ENCODE assay signal across 8 cellular contexts in the genomic region with DNA sequence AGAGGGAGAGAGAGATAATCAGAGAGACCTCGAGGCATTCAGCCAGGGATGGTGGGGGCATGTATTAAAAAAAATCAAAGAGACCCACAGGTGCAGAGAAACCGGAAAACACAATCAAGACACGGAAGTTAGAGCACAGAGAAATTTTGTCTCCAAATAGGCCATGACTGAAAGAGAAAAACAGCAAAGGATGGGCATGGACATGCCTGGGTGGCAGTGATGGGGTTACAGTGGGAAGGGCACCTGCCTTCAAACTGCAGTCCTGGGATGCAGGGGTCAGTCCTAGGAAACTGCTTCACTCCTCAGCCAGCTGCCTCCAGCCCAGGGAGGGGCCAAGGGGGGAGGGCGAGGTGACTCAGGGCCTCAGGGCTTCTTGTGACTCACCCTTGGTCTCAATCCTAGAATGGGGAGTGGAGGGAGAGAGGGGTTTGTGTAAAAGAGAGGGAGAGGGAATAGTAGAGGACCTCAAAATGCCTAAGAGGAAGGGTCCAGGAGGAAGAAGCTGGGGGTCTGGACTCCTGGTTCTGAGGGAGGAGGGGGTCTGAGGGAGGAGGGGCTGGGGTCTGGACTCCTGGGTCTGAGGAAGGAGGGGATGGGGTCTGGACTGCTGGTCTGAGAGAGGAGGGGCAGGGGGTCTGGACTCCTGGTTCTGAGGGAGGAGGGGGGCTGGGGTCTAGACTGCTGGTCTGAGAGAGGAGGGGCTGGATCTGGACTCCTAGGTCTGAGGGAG. TPM values are rescaled to one million over a fixed set of nuclear protein-coding genes. Genes with fewer than 3 reads are reported as not detected.
DNase-seq lines count a peak whose midpoint lies in the region; ATAC-seq, FAIRE-seq and TF ChIP-seq lines count a peak whose summit lies in the region.

No MANE protein-coding gene starts in this region.

- peak overlapping the region; percentile 75 for H3K27ac ChIP-seq in K562 (ENCODE audit: extremely low read depth, low read depth, low read length)

- WGBS in K562 (ENCODE audit: insufficient coverage, low coverage, missing lambda C conversion rate): 17% methylated on average over 4 of the region's 4 CpGs

- H3K9me3 ChIP-seq in K562 (replicated peaks; ENCODE audit: control insufficient read depth, insufficient read depth, low read depth, low read length): no peaks in the 10 kb centered on the region

- BruUV-seq in K562 (replicated peaks; lab: Mats Ljungman, UMichigan): no TSS peak

- peak overlapping the region; percentile 4; the same call in 1 of the 2 replicates for H3K4me3 ChIP-seq in K562

- H2AFZ ChIP-seq in K562 (ENCODE audit: low read depth, low read length): peak overlapping the region; percentile 95

- peaks cover 0 to 35% (median 4%) of the 10 kb centered on the region in 3 donors for H3K27me3 Mint-ChIP-seq in naive B cell

- peaks cover 43 to 57% (median 45%) of the 10 kb centered on the region in 3 donors for H3K4me1 Mint-ChIP-seq in naive B cell

- peaks cover 47 to 58% of the 10 kb centered on the region in 2 experiments for H3K4me1 ChIP-seq in K562 (replicated peaks in 1 of 2; ENCODE audit: control insufficient read depth in 2 of 2, insufficient read depth in 2 of 2, low read length in 2 of 2)

- no peaks in the 10 kb centered on the region for H3K36me3 ChIP-seq in K562 (ENCODE audit: control insufficient read depth, insufficient read depth, low read length)

- H3K4me2 ChIP-seq in K562 (ENCODE audit: insufficient read depth, low read length): peak overlapping the region; percentile 77

- H3K27ac Mint-ChIP-seq in naive B cell: peak overlapping the region; percentile 7 to 93 (median 90)

- H3K9ac ChIP-seq in K562 (ENCODE audit: insufficient read depth in 1 of 2, low read depth in 2 of 2, low read length in 2 of 2): peak overlapping the region; percentile 55 to 75; a peak in 3 of 4 replicates

- CTCF ChIA-PET in K562 (lab: Yijun Ruan, JAX; ENCODE audit: low intra/inter-chr PET ratio): interaction anchor here (1.3 to 2.5 kb wide), 2 partner anchors 19 to 39 kb away, joined by 6 to 58 read pairs; no protein-coding TSS in a partner anchor

- POLR2A ChIA-PET in K562 (lab: Yijun Ruan, JAX): interaction anchor here (0.7 to 1.5 kb wide), 4 partner anchors 10 to 106 kb away, joined by 3 to 5 read pairs (median 3); no protein-coding TSS in a partner anchor

- no peak for TF ChIP-seq CTCF in K562 (IDR thresholded peaks at IDR 0.05 in 2 of 3, conservative IDR thresholded peaks at IDR 0.05 in 1 of 3; ENCODE audit: insufficient read depth in 2 of 3, low read depth in 1 of 3, low read length in 3 of 3)

- H3K27me3 ChIP-seq in K562 (ENCODE audit: control insufficient read depth in 2 of 2, insufficient read depth in 2 of 2, low read length in 2 of 2): no peaks in the 10 kb centered on the region

- TF ChIP-seq RAD21 in K562 (CRISPR knock-in tag; conservative IDR thresholded peaks at IDR 0.05 in 1 of 2, IDR thresholded peaks at IDR 0.05 in 1 of 2): peak in 1 of 2 experiments; percentile 23; a peak in 1 of 4 replicates

- peak overlapping the region in 7 of 8 donors; percentile 54 to 89 (median 72) for H3K4me3 Mint-ChIP-seq in naive B cell

- intact Hi-C loops in K562 (cut with micrococcal nuclease): no loop called here

- H3K79me2 ChIP-seq in K562 (ENCODE audit: control insufficient read depth, insufficient read depth, low read length): peaks cover 29% of the 10 kb centered on the region

- peak; percentile 93 for FAIRE-seq in K562 (lab: Jason Lieb, UNC)

- no peaks in the 10 kb centered on the region for H3K9me1 ChIP-seq in K562 (ENCODE audit: control insufficient read depth, insufficient read depth, low read length)

- no peaks in the 10 kb centered on the region for H3K36me3 Mint-ChIP-seq in naive B cell

- peak; percentile 91 for ATAC-seq in K562
- peak in 1 of 2 donors; percentile 7 for ATAC-seq in naive B cell (ENCODE audit: low read depth in 2 of 2)
- ATAC-seq in GM19467 (IDR thresholded peaks at IDR 0.05; ENCODE audit: unreplicated experiment): no peak

- no peak for TF ChIP-seq POLR2A in K562 (conservative IDR thresholded peaks at IDR 0.05)

- no peaks in the 10 kb centered on the region for H4K20me1 ChIP-seq in K562 (replicated peaks; ENCODE audit: control insufficient read depth, insufficient read depth, low read length)

- no peaks in the 10 kb centered on the region for H3K9me3 Mint-ChIP-seq in naive B cell

- in situ Hi-C loops in K562 (cut with MboI): loop anchor here (5.0 kb wide), 1 partner anchor 37 kb away; no protein-coding TSS in a partner anchor

- DNase-seq in SIG-M5 treated with dmso at 0.1 percent for 504 hours (lab: John Stamatoyannopoulos, UW; ENCODE audit: unreplicated experiment) (peak; percentile 30), SIG-M5 (lab: John Stamatoyannopoulos, UW) (no peak), T-helper 2 cell (peak in 3 of 5 experiments; percentile 41 to 65 (median 51)), K562 (ENCODE audit: extremely low read depth in 1 of 4, low spot score in 3 of 4) (peak; percentile 77 to 94 (median 82)), naive B cell (no peak), NCI-H187 treated with DMSO at 0.1 percent for 48 hours (lab: John Stamatoyannopoulos, UW) (no peak), NCI-H2171 treated with DMSO at 0.1 percent for 48 hours (lab: John Stamatoyannopoulos, UW) (no peak)

- peak; percentile 68 for TF ChIP-seq EP300 in K562 (IDR thresholded peaks at IDR 0.05; ENCODE audit: low read length)

RNA-seq across cellular contexts. Expression of gene KCNN4, which starts 3.6 kb away (rescaled TPM):
- 29.9 and 77.4 TPM in 2 replicates for total RNA-seq in K562 (2011; cell fraction: chromatin; rRNA removed; ENCODE audit: low replicate concordance)
- total RNA-seq in K562 (2011; cell fraction: nucleolus; rRNA removed): 79.4 and 80.4 TPM in 2 replicates
- 61.0 and 61.7 TPM in 2 replicates for total RNA-seq in K562 (2011; cell fraction: nucleoplasm; rRNA removed)
- total RNA-seq in K562 (2014; rRNA removed): 31.8 and 32.1 TPM in 2 replicates
- 9.2 and 10.7 TPM in 2 replicates for total RNA-seq in K562 (2014; rRNA removed; fragmentation: Illumina TruSeq; extraction: Trizol)
- 18.6 and 19.5 TPM in 2 replicates for total RNA-seq in K562 (2015; rRNA removed; fragmentation: Illumina TruSeq; extraction: Trizol)
- total RNA-seq in K562 (2021): 26.6 and 28.6 TPM in 2 replicates
- polyA plus RNA-seq in K562 (2011; rRNA removed): 29.4 and 33.9 TPM in 2 replicates
- 40.2 and 61.3 TPM in 2 replicates for polyA plus RNA-seq in K562 (2011; cell fraction: cytosol; rRNA removed)
- 111 and 177 TPM in 2 replicates for polyA plus RNA-seq in K562 (2011; cell fraction: nucleus; rRNA removed)
- 16.4 and 18.7 TPM in 2 replicates for polyA plus RNA-seq in K562 (2012)
- polyA plus RNA-seq in K562 (2014; fragmentation: Illumina TruSeq; extraction: Trizol): 22.6 and 25.9 TPM in 2 replicates
- polyA plus RNA-seq in K562 (2014; fragmentation: Nextera tagmentation; extraction: Ambion mirVana): 1 to 10 TPM in 1 of 2 experiments, under 1 TPM in 1; 0.53 to 2.0 TPM
- polyA plus RNA-seq in K562 (2014; rRNA removed): 37.6 and 37.7 TPM in 2 replicates
- polyA minus RNA-seq in K562 (2011; rRNA and poly(A)+ RNA removed): 18.4 and 22.7 TPM in 2 replicates
- 16.1 and 22.7 TPM in 2 replicates for polyA minus RNA-seq in K562 (2011; cell fraction: cytosol; rRNA and poly(A)+ RNA removed)
- polyA minus RNA-seq in K562 (2011; cell fraction: nucleus; rRNA and poly(A)+ RNA removed): 26.3 and 27.8 TPM in 2 replicates
- polyA plus RNA-seq in naive B cell (ENCODE audit: low read depth in 6 of 6): 10 to 100 TPM in 4 of 6 donors, 1 to 10 TPM in 2; 9.7 to 17.2 (median 10.3) TPM

RNA-seq across cellular contexts. Expression of gene LYPD5, which starts 17.8 kb away (rescaled TPM):
- total RNA-seq in K562 (2011; cell fraction: chromatin; rRNA removed; ENCODE audit: low replicate concordance): 0.42 and 1.1 TPM in 2 replicates
- total RNA-seq in K562 (2011; cell fraction: nucleolus; rRNA removed): 0.26 and 0.50 TPM in 2 replicates
- total RNA-seq in K562 (2011; cell fraction: nucleoplasm; rRNA removed): 0.15 TPM in 1 of 2 replicates, not detected in the other
- 0.20 TPM in 1 of 2 replicates, not detected in the other for total RNA-seq in K562 (2014; rRNA removed)
- total RNA-seq in K562 (2014; rRNA removed; fragmentation: Illumina TruSeq; extraction: Trizol): 0.13 TPM in 1 of 2 replicates, not detected in the other
- 0.19 and 0.22 TPM in 2 replicates for total RNA-seq in K562 (2015; rRNA removed; fragmentation: Illumina TruSeq; extraction: Trizol)
- total RNA-seq in K562 (2021): 0.09 and 0.25 TPM in 2 replicates
- 0.21 and 0.26 TPM in 2 replicates for polyA plus RNA-seq in K562 (2011; rRNA removed)
- polyA plus RNA-seq in K562 (2011; cell fraction: cytosol; rRNA removed): 0.16 and 0.39 TPM in 2 replicates
- polyA plus RNA-seq in K562 (2011; cell fraction: nucleus; rRNA removed): 0.14 and 0.47 TPM in 2 replicates
- 0.09 and 0.25 TPM in 2 replicates for polyA plus RNA-seq in K562 (2012)
- 0.06 and 0.24 TPM in 2 replicates for polyA plus RNA-seq in K562 (2014; fragmentation: Illumina TruSeq; extraction: Trizol)
- polyA plus RNA-seq in K562 (2014; fragmentation: Nextera tagmentation; extraction: Ambion mirVana): under 1 TPM in 1 of 2 experiments, not detected in 1; 0.03 TPM
- polyA plus RNA-seq in K562 (2014; rRNA removed): 0.11 TPM in 1 of 2 replicates, not detected in the other
- 0.21 TPM in 2 replicates for polyA minus RNA-seq in K562 (2011; rRNA and poly(A)+ RNA removed)
- not detected in 2 replicates for polyA minus RNA-seq in K562 (2011; cell fraction: cytosol; rRNA and poly(A)+ RNA removed)
- 0.22 and 0.54 TPM in 2 replicates for polyA minus RNA-seq in K562 (2011; cell fraction: nucleus; rRNA and poly(A)+ RNA removed)
- polyA plus RNA-seq in naive B cell (ENCODE audit: low read depth in 6 of 6): under 1 TPM in 2 of 6 donors, not detected in 4; 0.28 to 0.65 TPM

RNA-seq across cellular contexts. Expression of gene SMG9, which starts 29.7 kb away (rescaled TPM):
- 85.7 and 122 TPM in 2 replicates for total RNA-seq in K562 (2011; cell fraction: chromatin; rRNA removed; ENCODE audit: low replicate concordance)
- total RNA-seq in K562 (2011; cell fraction: nucleolus; rRNA removed): 58.7 and 72.8 TPM in 2 replicates
- 73.1 and 75.7 TPM in 2 replicates for total RNA-seq in K562 (2011; cell fraction: nucleoplasm; rRNA removed)
- 38.6 and 40.2 TPM in 2 replicates for total RNA-seq in K562 (2014; rRNA removed)
- 17.2 and 21.8 TPM in 2 replicates for total RNA-seq in K562 (2014; rRNA removed; fragmentation: Illumina TruSeq; extraction: Trizol)
- 39.6 and 40.4 TPM in 2 replicates for total RNA-seq in K562 (2015; rRNA removed; fragmentation: Illumina TruSeq; extraction: Trizol)
- 79.7 and 86.1 TPM in 2 replicates for total RNA-seq in K562 (2021)
- polyA plus RNA-seq in K562 (2011; rRNA removed): 17.7 and 53.5 TPM in 2 replicates
- 27.4 and 31.8 TPM in 2 replicates for polyA plus RNA-seq in K562 (2011; cell fraction: cytosol; rRNA removed)
- polyA plus RNA-seq in K562 (2011; cell fraction: nucleus; rRNA removed): 122 and 124 TPM in 2 replicates
- polyA plus RNA-seq in K562 (2012): 34.7 and 52.6 TPM in 2 replicates
- 53.6 and 61.0 TPM in 2 replicates for polyA plus RNA-seq in K562 (2014; fragmentation: Illumina TruSeq; extraction: Trizol)
- 1 to 10 TPM; 1.7 to 3.9 TPM for polyA plus RNA-seq in K562 (2014; fragmentation: Nextera tagmentation; extraction: Ambion mirVana)
- polyA plus RNA-seq in K562 (2014; rRNA removed): 46.1 and 49.1 TPM in 2 replicates
- polyA minus RNA-seq in K562 (2011; rRNA and poly(A)+ RNA removed): 14.1 and 14.6 TPM in 2 replicates
- 23.5 and 24.0 TPM in 2 replicates for polyA minus RNA-seq in K562 (2011; cell fraction: cytosol; rRNA and poly(A)+ RNA removed)
- 18.7 and 33.0 TPM in 2 replicates for polyA minus RNA-seq in K562 (2011; cell fraction: nucleus; rRNA and poly(A)+ RNA removed)
- 10 to 100 TPM in 2 of 6 donors, 1 to 10 TPM in 4; 2.7 to 13.0 (median 8.2) TPM for polyA plus RNA-seq in naive B cell (ENCODE audit: low read depth in 6 of 6)

RNA-seq across cellular contexts. Expression of gene ZNF283, which starts 42.7 kb away (rescaled TPM):
- 18.2 and 43.1 TPM in 2 replicates for total RNA-seq in K562 (2011; cell fraction: chromatin; rRNA removed; ENCODE audit: low replicate concordance)
- 15.0 and 16.3 TPM in 2 replicates for total RNA-seq in K562 (2011; cell fraction: nucleolus; rRNA removed)
- total RNA-seq in K562 (2011; cell fraction: nucleoplasm; rRNA removed): 19.9 and 37.9 TPM in 2 replicates
- total RNA-seq in K562 (2014; rRNA removed): 7.9 TPM in 2 replicates
- total RNA-seq in K562 (2014; rRNA removed; fragmentation: Illumina TruSeq; extraction: Trizol): 19.5 and 21.3 TPM in 2 replicates
- 11.3 and 14.0 TPM in 2 replicates for total RNA-seq in K562 (2015; rRNA removed; fragmentation: Illumina TruSeq; extraction: Trizol)
- 10.3 and 10.7 TPM in 2 replicates for total RNA-seq in K562 (2021)
- 7.3 and 9.8 TPM in 2 replicates for polyA plus RNA-seq in K562 (2011; rRNA removed)
- polyA plus RNA-seq in K562 (2011; cell fraction: cytosol; rRNA removed): 0.78 and 2.6 TPM in 2 replicates
- polyA plus RNA-seq in K562 (2011; cell fraction: nucleus; rRNA removed): 7.9 and 12.9 TPM in 2 replicates
- polyA plus RNA-seq in K562 (2012): 5.7 and 5.8 TPM in 2 replicates
- polyA plus RNA-seq in K562 (2014; fragmentation: Illumina TruSeq; extraction: Trizol): 6.2 and 7.0 TPM in 2 replicates
- 10 to 100 TPM in 1 of 2 experiments, 1 to 10 TPM in 1; 6.0 to 11.1 TPM for polyA plus RNA-seq in K562 (2014; fragmentation: Nextera tagmentation; extraction: Ambion mirVana)
- polyA plus RNA-seq in K562 (2014; rRNA removed): 7.2 and 9.4 TPM in 2 replicates
- 21.0 and 25.4 TPM in 2 replicates for polyA minus RNA-seq in K562 (2011; rRNA and poly(A)+ RNA removed)
- 4.3 and 6.1 TPM in 2 replicates for polyA minus RNA-seq in K562 (2011; cell fraction: cytosol; rRNA and poly(A)+ RNA removed)
- 12.8 and 28.8 TPM in 2 replicates for polyA minus RNA-seq in K562 (2011; cell fraction: nucleus; rRNA and poly(A)+ RNA removed)
- 1 to 10 TPM in 5 of 6 donors, not detected in 1; 2.0 to 6.4 (median 5.5) TPM for polyA plus RNA-seq in naive B cell (ENCODE audit: low read depth in 6 of 6)

Comparison
In these comparisons a context has a peak if more than half of its experiments do, and no peak if none do; other contexts are left out.
1. DNase-seq: peak in SIG-M5 treated with dmso at 0.1 percent for 504 hours (single experiment), T-helper 2 cell (3 of 5) and K562 (4 of 4); none in SIG-M5 (single experiment), naive B cell (single experiment), NCI-H187 treated with DMSO at 0.1 percent for 48 hours (single experiment) and NCI-H2171 treated with DMSO at 0.1 percent for 48 hours (single experiment).